Comparison of ENCODE assay signal across 8 cellular contexts in genomic region chr9:73132034-73132776, GRCh38. TPM values are rescaled to one million over a fixed set of nuclear protein-coding genes. Genes with fewer than 3 reads are reported as not detected.
A peak's percentile ranks its signal among the peaks of the same experiment; 100 is the strongest.
DNase-seq lines count a peak whose midpoint lies in the region; ATAC-seq and TF ChIP-seq lines count a peak whose summit lies in the region.

No MANE protein-coding gene starts in this region.

- H3K27me3 Mint-ChIP-seq in chondrocyte (ENCODE audit: low read depth), result no peaks in the 10 kb centered on the region

- ATAC-seq in GM18498 (IDR thresholded peaks at IDR 0.05; ENCODE audit: unreplicated experiment) (peak; percentile 91), HG02840 (IDR thresholded peaks at IDR 0.05; ENCODE audit: low FRiP score, unreplicated experiment) (peak; percentile 84), left colon (peak; percentile 93)

- intact Hi-C loops in left colon (cut with DNase I, micrococcal nuclease), result no loop called here

- no peaks in the 10 kb centered on the region for H3K36me3 Mint-ChIP-seq in chondrocyte (ENCODE audit: low read depth)

- no peaks in the 10 kb centered on the region for H3K9me3 Mint-ChIP-seq in chondrocyte (ENCODE audit: low read depth)

- H3K27ac Mint-ChIP-seq in chondrocyte (ENCODE audit: unreplicated experiment), result peak overlapping the region; percentile 95

- no peak for TF ChIP-seq CTCF in chondrocyte (IDR thresholded peaks at IDR 0.05)

- H3K4me1 Mint-ChIP-seq in chondrocyte (ENCODE audit: low read depth), result peaks cover 25% of the 10 kb centered on the region

- peak overlapping the region; percentile 76 for H3K4me3 Mint-ChIP-seq in chondrocyte (ENCODE audit: unreplicated experiment)

- peak; percentile 63 for DNase-seq in NCI-H2081 treated with DMSO at 0.1 percent for 48 hours (lab: John Stamatoyannopoulos, UW)
- DNase-seq in activated CD4-positive, CD25-positive, alpha-beta regulatory T cell treated with anti-CD3 and anti-CD28 coated beads, Interleukin-2, amount 50 U/mL, for 72 hours, result peak; percentile 49
- DNase-seq in chondrocyte (ENCODE audit: low spot score), result no peak
- DNase-seq in left colon, result peak; percentile 52 to 64
- peak in 3 of 4 experiments; percentile 21 to 35 (median 32) for DNase-seq in stimulated activated CD4-positive, alpha-beta T cell treated with anti-CD3 and anti-CD28 coated beads, Interleukin-1b, Interleukin-23, amount 100 ng/mL, for 24 hours (ENCODE audit: low read depth in 4 of 4, low spot score in 1 of 4)
- no peak for DNase-seq in NCI-H82 treated with DMSO at 0.1 percent for 48 hours (lab: John Stamatoyannopoulos, UW; ENCODE audit: unreplicated experiment)

RNA-seq across cellular contexts. Expression of gene ANXA1, which starts 19.5 kb away (rescaled TPM):
- total RNA-seq in chondrocyte (294 to 376 TPM (median 369 TPM) in 3 replicates), left colon (10 to 100 TPM; 21.8 to 34.1 TPM)

Comparison
In these comparisons a context has a peak if more than half of its experiments do, and no peak if none do; other contexts are left out.
1. DNase-seq: peak in NCI-H2081 treated with DMSO at 0.1 percent for 48 hours (single experiment), activated CD4-positive, CD25-positive, alpha-beta regulatory T cell treated with anti-CD3 and anti-CD28 coated beads, Interleukin-2, amount 50 U/mL, for 72 hours (single experiment), left colon (2 of 2) and stimulated activated CD4-positive, alpha-beta T cell treated with anti-CD3 and anti-CD28 coated beads, Interleukin-1b, Interleukin-23, amount 100 ng/mL, for 24 hours (3 of 4); none in chondrocyte (single experiment) and NCI-H82 treated with DMSO at 0.1 percent for 48 hours (single experiment).
2. Peak in every context shown above with its lines, with median percentiles within 50 percentile points of each other: ATAC-seq.